Comparison of ENCODE assay signal across 8 cellular contexts in genomic region chr1:202154766-202155477, GRCh38. TPM values are rescaled to one million over a fixed set of nuclear protein-coding genes. Genes with fewer than 3 reads are reported as not detected.
A peak's percentile ranks its signal among the peaks of the same experiment; 100 is the strongest.
DNase-seq lines count a peak whose midpoint lies in the region; ATAC-seq and TF ChIP-seq lines count a peak whose summit lies in the region.

No MANE protein-coding gene starts in this region.

- peaks cover 5% of the 10 kb centered on the region for H3K4me1 Mint-ChIP-seq in progenitor cell of endocrine pancreas (ENCODE audit: low read depth)

- no peaks in the 10 kb centered on the region for H3K9me3 Mint-ChIP-seq in progenitor cell of endocrine pancreas (ENCODE audit: low read depth)

- no peak overlapping the region for H3K4me3 Mint-ChIP-seq in progenitor cell of endocrine pancreas (ENCODE audit: low read depth)

- in situ Hi-C loops in GM13977 (cut with MboI; ENCODE audit: low pct_unique_long_range_greater_than_20kb, low sequenced_read_pairs, unreplicated experiment) = no loop called here

- H3K27me3 Mint-ChIP-seq in progenitor cell of endocrine pancreas = peaks cover 17% of the 10 kb centered on the region

- DNase-seq in AML-193 (lab: John Stamatoyannopoulos, UW) = peak; percentile 23 to 45
- no peak for DNase-seq in GM13977 (ENCODE audit: low spot score)
- DNase-seq in NCI-H510A treated with DMSO at 0.1 percent for 48 hours (lab: John Stamatoyannopoulos, UW) = peak; percentile 81
- DNase-seq in activated T-cell treated with anti-CD3 and anti-CD28 coated beads, Interleukin-2, amount 50 U/mL, for 48 hours = peak; percentile 56 to 66
- peak; percentile 45 for DNase-seq in glomerular visceral epithelial cell (ENCODE audit: extremely low spot score)
- peak; percentile 32 for DNase-seq in progenitor cell of endocrine pancreas (ENCODE audit: low spot score, unreplicated experiment)

- H3K27ac Mint-ChIP-seq in progenitor cell of endocrine pancreas = peak overlapping the region; percentile 76

- no peak for ATAC-seq in GM21390 (IDR thresholded peaks at IDR 0.05; ENCODE audit: unreplicated experiment)
- no peak for ATAC-seq in HG02970 (IDR thresholded peaks at IDR 0.05; ENCODE audit: low FRiP score, unreplicated experiment)

- TF ChIP-seq CTCF in GM13977 (IDR thresholded peaks at IDR 0.05; ENCODE audit: extremely low read depth, insufficient read depth, missing control alignments) (peak; percentile 71), progenitor cell of endocrine pancreas (IDR thresholded peaks at IDR 0.05; ENCODE audit: unreplicated experiment) (peak; percentile 64)

- H3K36me3 Mint-ChIP-seq in progenitor cell of endocrine pancreas (ENCODE audit: insufficient read depth) = no peaks in the 10 kb centered on the region

RNA-seq across cellular contexts. Expression of gene PTPN7, which starts 5.5 kb away (rescaled TPM):
- total RNA-seq in progenitor cell of endocrine pancreas = not detected in 2 replicates

RNA-seq across cellular contexts. Expression of gene ARL8A, which starts 10.4 kb away (rescaled TPM):
- total RNA-seq in progenitor cell of endocrine pancreas = 43.7 and 57.2 TPM in 2 replicates

RNA-seq across cellular contexts. Expression of gene GPR37L1, which starts 32.2 kb away (rescaled TPM):
- total RNA-seq in progenitor cell of endocrine pancreas = 0.04 TPM in 1 of 2 replicates, not detected in the other

RNA-seq across cellular contexts. Expression of gene LGR6, which starts 38.7 kb away (rescaled TPM):
- 0.47 and 0.50 TPM in 2 replicates for total RNA-seq in progenitor cell of endocrine pancreas
